ENCODE assay signal across 8 cellular contexts in genomic region chr2:216555274-216555673, GRCh38. TPM values are rescaled to one million over a fixed set of nuclear protein-coding genes. Genes with fewer than 3 reads are reported as not detected.
A peak's percentile ranks its signal among the peaks of the same experiment; 100 is the strongest.
DNase-seq lines count a peak whose midpoint lies in the region; ATAC-seq lines count a peak whose summit lies in the region.

No MANE protein-coding gene starts in this region.

- H2BK120ac ChIP-seq in mesenchymal stem cell (ENCODE audit: low read depth, low read length) (no peak overlapping the region), mesendoderm (ENCODE audit: low read depth, low read length) (no peak overlapping the region)

- H3K9me3 ChIP-seq in BLaER1 treated with 17β-estradiol and CSF1 and Interleukin-3, amounts not matched to agents 10 nM and 100 nM (replicated peaks in 1 of 11) = 0 out of 22 replicates have a peak, but pooled peaks cover 0 to 5% (median 0%) of the 10 kb centered on the region in 11 experiments
- H3K9me3 ChIP-seq in mesenchymal stem cell (ENCODE audit: control insufficient read depth, low read length) = no peaks in the 10 kb centered on the region

- H2BK5ac ChIP-seq in mesenchymal stem cell (ENCODE audit: low read depth, low read length, poor library complexity, severe bottlenecking) (no peak overlapping the region), mesendoderm (ENCODE audit: low read length) (no peak overlapping the region)

- peak overlapping the region in 5 of 11 experiments; percentile 4 to 41 (median 20); a peak in 5 of 22 replicates for H3K27ac ChIP-seq in BLaER1 treated with 17β-estradiol and CSF1 and Interleukin-3, amounts not matched to agents 10 nM and 100 nM
- no peak overlapping the region for H3K27ac ChIP-seq in mesenchymal stem cell (ENCODE audit: low read length, poor library complexity, severe bottlenecking)
- H3K27ac ChIP-seq in mesendoderm (ENCODE audit: low read depth, low read length) = no peak overlapping the region

- H3K79me1 ChIP-seq in mesenchymal stem cell (replicated peaks; ENCODE audit: low read length, poor library complexity, severe bottlenecking) (no peaks in the 10 kb centered on the region), mesendoderm (ENCODE audit: low read length) (no peaks in the 10 kb centered on the region)

- no peaks in the 10 kb centered on the region for H3K79me2 ChIP-seq in mesendoderm (ENCODE audit: control insufficient read depth, insufficient read depth, low read length)

- H3K23ac ChIP-seq in mesenchymal stem cell (ENCODE audit: low read length in 2 of 2) (no peak overlapping the region), mesendoderm (ENCODE audit: low read length) (no peak overlapping the region)

- H3K4ac ChIP-seq in mesenchymal stem cell (ENCODE audit: low read depth in 1 of 2, low read length in 2 of 2) (peak overlapping the region in 1 of 2 experiments; percentile 39), mesendoderm (ENCODE audit: low read depth, low read length) (no peak overlapping the region)

- H2AK5ac ChIP-seq in mesenchymal stem cell (ENCODE audit: low read length, severe bottlenecking) (no peak overlapping the region), mesendoderm (ENCODE audit: low read length) (no peak overlapping the region)

- DNase-seq in NCI-H1436 treated with DMSO at 0.1 percent for 48 hours (lab: John Stamatoyannopoulos, UW) = peak; percentile 52
- peak; percentile 51 for DNase-seq in cerebellar cortex (ENCODE audit: low spot score)
- no peak for DNase-seq in mesenchymal stem cell
- DNase-seq in mesendoderm = no peak
- no peak for DNase-seq in stimulated activated CD4-positive, alpha-beta T cell treated with anti-CD3 and anti-CD28 coated beads, Interleukin-4, amount 100 ng/mL, for 4 hours
- DNase-seq in stimulated activated CD4-positive, alpha-beta T cell treated with anti-CD3 and anti-CD28 coated beads, Interleukin-2, amount 100 ng/mL, for 48 hours = no peak
- no peak for DNase-seq in stimulated activated naive CD8-positive, alpha-beta T cell treated with anti-CD3 and anti-CD28 coated beads, Interleukin-15, Interleukin-2, amounts not matched to agents 100 U/mL and 50 U/mL, for 24 hours

- peaks cover 3 to 64% (median 39%) of the 10 kb centered on the region in 11 experiments; a peak in 19 of 22 replicates for H3K27me3 ChIP-seq in BLaER1 treated with 17β-estradiol and CSF1 and Interleukin-3, amounts not matched to agents 10 nM and 100 nM
- H3K27me3 ChIP-seq in mesenchymal stem cell (ENCODE audit: control insufficient read depth in 1 of 2, insufficient read depth in 1 of 2, low read length in 2 of 2) = no peaks in the 10 kb centered on the region
- no peaks in the 10 kb centered on the region for H3K27me3 ChIP-seq in mesendoderm (ENCODE audit: insufficient read depth, low read length, poor library complexity)

- H4K91ac ChIP-seq in mesenchymal stem cell (ENCODE audit: low read length) = no peak overlapping the region

- H3K4me3 ChIP-seq in BLaER1 treated with 17β-estradiol and CSF1 and Interleukin-3, amounts not matched to agents 10 nM and 100 nM = no peak overlapping the region
- H3K4me3 ChIP-seq in mesenchymal stem cell (ENCODE audit: insufficient read depth in 1 of 2, low read depth in 1 of 2, low read length in 2 of 2) (no peak overlapping the region), mesendoderm (ENCODE audit: low read length) (no peak overlapping the region)

- peaks cover 15 to 42% (median 32%) of the 10 kb centered on the region in 10 experiments for H3K4me1 ChIP-seq in BLaER1 treated with 17β-estradiol and CSF1 and Interleukin-3, amounts not matched to agents 10 nM and 100 nM
- H3K4me1 ChIP-seq in mesenchymal stem cell (ENCODE audit: control insufficient read depth, insufficient read depth, low read depth, low read length) (peaks cover 31% of the 10 kb centered on the region), mesendoderm (ENCODE audit: control insufficient read depth, low read depth, low read length) (peaks cover 2% of the 10 kb centered on the region)

- H4K5ac ChIP-seq in mesendoderm (ENCODE audit: low read length) = no peak overlapping the region

- 86% methylated on average over 6 of the region's 6 CpGs for WGBS in mesenchymal stem cell
- WGBS in mesendoderm (ENCODE audit: extremely low coverage, insufficient coverage, low lambda C conversion rate) = no CpG with 5 or more reads among the region's 6 CpGs

- H4K8ac ChIP-seq in mesenchymal stem cell (ENCODE audit: low read length) = no peak overlapping the region
- H4K8ac ChIP-seq in mesendoderm (ENCODE audit: low read depth, low read length) = no peak overlapping the region

- no peak for ATAC-seq in stimulated activated naive CD8-positive, alpha-beta T cell treated with anti-CD3 and anti-CD28 coated beads, Interleukin-15, Interleukin-2, amounts not matched to agents 100 U/mL and 50 U/mL, for 24 hours

- H3K14ac ChIP-seq in mesenchymal stem cell (ENCODE audit: low read length in 2 of 2) = peak overlapping the region in 1 of 2 experiments; percentile 36

- H3K9ac ChIP-seq in BLaER1 treated with 17β-estradiol and CSF1 and Interleukin-3, amounts not matched to agents 10 nM and 100 nM = peak overlapping the region in 4 of 11 experiments; percentile 7 to 35 (median 20); a peak in 2 of 22 replicates
- H3K9ac ChIP-seq in mesenchymal stem cell (ENCODE audit: low read length) (no peak overlapping the region), mesendoderm (ENCODE audit: low read length) (no peak overlapping the region)

- no peaks in the 10 kb centered on the region for H3K36me3 ChIP-seq in BLaER1 treated with 17β-estradiol and CSF1 and Interleukin-3, amounts not matched to agents 10 nM and 100 nM
- H3K36me3 ChIP-seq in mesenchymal stem cell (ENCODE audit: control insufficient read depth in 1 of 2, insufficient read depth in 2 of 2, low read depth in 1 of 2, low read length in 2 of 2) = no peaks in the 10 kb centered on the region
- H3K36me3 ChIP-seq in mesendoderm (ENCODE audit: control insufficient read depth, insufficient read depth, low read length) = no peaks in the 10 kb centered on the region

- H3K4me2 ChIP-seq in BLaER1 treated with 17β-estradiol and CSF1 and Interleukin-3, amounts not matched to agents 10 nM and 100 nM = peak overlapping the region; percentile 69 to 93 (median 78)
- H3K4me2 ChIP-seq in mesenchymal stem cell (ENCODE audit: low read length, poor library complexity, severe bottlenecking) = no peak overlapping the region
- H3K4me2 ChIP-seq in mesendoderm (ENCODE audit: low read length) = no peak overlapping the region

- no peak overlapping the region for H2AFZ ChIP-seq in mesenchymal stem cell (ENCODE audit: low read depth, low read length)

- peak overlapping the region; percentile 26 for H2BK15ac ChIP-seq in mesenchymal stem cell (ENCODE audit: low read depth, poor library complexity, severe bottlenecking)
- H2BK15ac ChIP-seq in mesendoderm (replicated peaks; ENCODE audit: low read depth) = no peak overlapping the region

- H4K20me1 ChIP-seq in BLaER1 treated with 17β-estradiol and CSF1 and Interleukin-3, amounts not matched to agents 10 nM and 100 nM = peaks cover 0 to 14% (median 7%) of the 10 kb centered on the region in 11 experiments; a peak in 7 of 22 replicates

- H2BK12ac ChIP-seq in mesenchymal stem cell (ENCODE audit: low read length in 2 of 2) = no peak overlapping the region

- H3K56ac ChIP-seq in mesendoderm (ENCODE audit: low read length) = no peak overlapping the region

- H3K18ac ChIP-seq in mesenchymal stem cell (ENCODE audit: low read depth in 1 of 2, low read length in 2 of 2) = no peak overlapping the region
- H3K18ac ChIP-seq in mesendoderm (ENCODE audit: low read length) = no peak overlapping the region

RNA-seq across cellular contexts. Expression of gene RPL37A, which starts 56.6 kb away (rescaled TPM):
- polyA plus RNA-seq in mesenchymal stem cell (2013, experiment 1 of 2) = 9,229 TPM
- 8,918 TPM for polyA plus RNA-seq in mesenchymal stem cell (2013, experiment 2 of 2)
- polyA plus RNA-seq in mesendoderm (2013, experiment 1 of 2) = 10,990 TPM
- 10,919 TPM for polyA plus RNA-seq in mesendoderm (2013, experiment 2 of 2)

Comparison
In these comparisons a context has a peak if more than half of its experiments do, and no peak if none do; other contexts are left out.
1. H3K4me2 ChIP-seq: peak in BLaER1 treated with 17β-estradiol and CSF1 and Interleukin-3, amounts not matched to agents 10 nM and 100 nM (11 of 11); none in mesenchymal stem cell (single experiment) and mesendoderm (single experiment).
2. DNase-seq: peak in NCI-H1436 treated with DMSO at 0.1 percent for 48 hours (single experiment) and cerebellar cortex (single experiment); none in mesenchymal stem cell (single experiment), mesendoderm (single experiment), stimulated activated CD4-positive, alpha-beta T cell treated with anti-CD3 and anti-CD28 coated beads, Interleukin-4, amount 100 ng/mL, for 4 hours (0 of 2), stimulated activated CD4-positive, alpha-beta T cell treated with anti-CD3 and anti-CD28 coated beads, Interleukin-2, amount 100 ng/mL, for 48 hours (0 of 2) and stimulated activated naive CD8-positive, alpha-beta T cell treated with anti-CD3 and anti-CD28 coated beads, Interleukin-15, Interleukin-2, amounts not matched to agents 100 U/mL and 50 U/mL, for 24 hours (single experiment).